In genomic region chr20:5222919-5223634, GRCh38 we compare ENCODE assay signal across 8 cellular contexts.
A peak's percentile ranks its signal among the peaks of the same experiment; 100 is the strongest.
DNase-seq lines count a peak whose midpoint lies in the region; ATAC-seq lines count a peak whose summit lies in the region.

No MANE protein-coding gene starts in this region.

- peak; percentile 69 for ATAC-seq in activated naive CD8-positive, alpha-beta T cell treated with anti-CD3 and anti-CD28 coated beads, Interleukin-2, amount 10 ng/mL, durations not matched to agents 7 days and 5 days (ENCODE audit: low read depth)
- ATAC-seq in left cardiac atrium (peak; percentile 62 to 71), sciatic nerve (no peak), HG02678 (IDR thresholded peaks at IDR 0.05; ENCODE audit: unreplicated experiment) (no peak)

- H3K27me3 Mint-ChIP-seq in activated naive CD8-positive, alpha-beta T cell treated with anti-CD3 and anti-CD28 coated beads, Interleukin-2, amount 10 ng/mL, durations not matched to agents 7 days and 5 days, result peaks cover 4% of the 10 kb centered on the region

- H3K4me1 Mint-ChIP-seq in activated naive CD8-positive, alpha-beta T cell treated with anti-CD3 and anti-CD28 coated beads, Interleukin-2, amount 10 ng/mL, durations not matched to agents 7 days and 5 days, result peaks cover 3% of the 10 kb centered on the region

- no peak overlapping the region for H3K27ac Mint-ChIP-seq in activated naive CD8-positive, alpha-beta T cell treated with anti-CD3 and anti-CD28 coated beads, Interleukin-2, amount 10 ng/mL, durations not matched to agents 7 days and 5 days

- POLR2A ChIA-PET in activated naive CD8-positive, alpha-beta T cell treated with anti-CD3 and anti-CD28 coated beads, Interleukin-2, amount 10 ng/mL, durations not matched to agents 7 days and 5 days (lab: Charles Lee), result no interaction called here

- no peak overlapping the region for H3K4me3 Mint-ChIP-seq in activated naive CD8-positive, alpha-beta T cell treated with anti-CD3 and anti-CD28 coated beads, Interleukin-2, amount 10 ng/mL, durations not matched to agents 7 days and 5 days

- intact Hi-C loops in left cardiac atrium (cut with DNase I), result loop anchor here in 1 of 2 donors (10.0 kb wide), 1 partner anchor 222 kb away; no protein-coding TSS in a partner anchor
- intact Hi-C loops in sciatic nerve (cut with DNase I), result no loop called here

- no peaks in the 10 kb centered on the region for H3K9me3 Mint-ChIP-seq in activated naive CD8-positive, alpha-beta T cell treated with anti-CD3 and anti-CD28 coated beads, Interleukin-2, amount 10 ng/mL, durations not matched to agents 7 days and 5 days

- no peaks in the 10 kb centered on the region for H3K36me3 Mint-ChIP-seq in activated naive CD8-positive, alpha-beta T cell treated with anti-CD3 and anti-CD28 coated beads, Interleukin-2, amount 10 ng/mL, durations not matched to agents 7 days and 5 days

- DNase-seq in NCI-H1436 (lab: John Stamatoyannopoulos, UW) (peak; percentile 55), NCI-H1436 treated with DMSO at 0.1 percent for 48 hours (lab: John Stamatoyannopoulos, UW) (no peak), HT1080 (ENCODE audit: low read depth) (peak; percentile 13), SHP77 treated with DMSO at 0.1 percent for 48 hours (lab: John Stamatoyannopoulos, UW) (peak; percentile 47), left cardiac atrium (peak; percentile 44), sciatic nerve (ENCODE audit: low spot score) (peak; percentile 66)
- DNase-seq in activated naive CD8-positive, alpha-beta T cell treated with anti-CD3 and anti-CD28 coated beads, Interleukin-2, amount 10 ng/mL, durations not matched to agents 7 days and 5 days, result peak; percentile 46

Comparison
In these comparisons a context has a peak if more than half of its experiments do, and no peak if none do; other contexts are left out.
1. ATAC-seq: peak in activated naive CD8-positive, alpha-beta T cell treated with anti-CD3 and anti-CD28 coated beads, Interleukin-2, amount 10 ng/mL, durations not matched to agents 7 days and 5 days (single experiment) and left cardiac atrium (2 of 2); none in sciatic nerve (single experiment) and HG02678 (single experiment).